ENCODE assay signal across 1 cellular context in the genomic region with DNA sequence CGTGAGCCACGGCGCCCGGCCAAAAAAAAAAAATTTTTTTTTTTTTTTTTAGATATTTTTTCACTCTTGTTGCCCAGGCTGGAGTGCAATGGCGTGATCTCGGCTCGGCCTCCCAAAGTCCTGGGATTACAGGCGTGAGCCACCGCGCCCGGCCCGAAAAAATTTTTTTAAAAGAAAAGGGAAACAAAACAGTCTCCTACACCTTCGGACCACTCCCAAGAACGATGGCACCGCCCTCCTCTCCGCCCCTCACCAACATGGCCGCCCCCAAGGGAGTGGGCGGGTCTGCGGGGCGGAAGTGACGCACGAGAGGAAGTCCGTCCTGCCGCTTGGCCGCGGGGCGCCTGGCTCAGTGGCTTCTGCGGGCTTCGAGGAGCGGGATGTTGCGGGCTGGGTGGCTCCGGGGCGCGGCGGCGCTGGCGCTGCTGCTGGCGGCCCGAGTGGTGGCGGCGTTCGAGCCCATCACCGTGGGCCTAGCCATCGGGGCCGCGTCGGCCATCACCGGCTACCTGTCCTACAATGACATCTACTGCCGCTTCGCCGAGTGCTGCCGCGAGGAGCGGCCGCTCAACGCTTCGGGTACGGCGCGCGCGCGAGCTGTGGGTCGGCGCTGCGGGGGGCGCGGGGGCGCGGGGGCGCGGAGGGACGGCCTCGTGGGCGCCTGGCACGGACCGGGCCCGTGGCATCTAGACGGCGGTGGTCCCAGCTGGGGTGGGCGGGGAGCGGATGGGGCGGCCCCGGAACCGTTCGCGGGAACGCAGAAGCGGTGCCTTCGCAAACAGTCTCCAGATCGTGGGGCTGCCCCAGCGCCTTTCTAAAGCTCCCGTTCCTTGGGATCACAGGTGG.
TF ChIP-seq lines count a peak whose summit lies in the region.

A gene with protein sequence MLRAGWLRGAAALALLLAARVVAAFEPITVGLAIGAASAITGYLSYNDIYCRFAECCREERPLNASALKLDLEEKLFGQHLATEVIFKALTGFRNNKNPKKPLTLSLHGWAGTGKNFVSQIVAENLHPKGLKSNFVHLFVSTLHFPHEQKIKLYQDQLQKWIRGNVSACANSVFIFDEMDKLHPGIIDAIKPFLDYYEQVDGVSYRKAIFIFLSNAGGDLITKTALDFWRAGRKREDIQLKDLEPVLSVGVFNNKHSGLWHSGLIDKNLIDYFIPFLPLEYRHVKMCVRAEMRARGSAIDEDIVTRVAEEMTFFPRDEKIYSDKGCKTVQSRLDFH (plus strand): TSS at position 352 of the 846 bp plus-strand sequence. CDS start 29 bp downstream, at position 381.

TF ChIP-seq in HepG2, 621 proteins besides CTCF, POLR2A, EP300 and RAD21 (continued from another document and continues in another):
- TF ChIP-seq, protein P1, sequence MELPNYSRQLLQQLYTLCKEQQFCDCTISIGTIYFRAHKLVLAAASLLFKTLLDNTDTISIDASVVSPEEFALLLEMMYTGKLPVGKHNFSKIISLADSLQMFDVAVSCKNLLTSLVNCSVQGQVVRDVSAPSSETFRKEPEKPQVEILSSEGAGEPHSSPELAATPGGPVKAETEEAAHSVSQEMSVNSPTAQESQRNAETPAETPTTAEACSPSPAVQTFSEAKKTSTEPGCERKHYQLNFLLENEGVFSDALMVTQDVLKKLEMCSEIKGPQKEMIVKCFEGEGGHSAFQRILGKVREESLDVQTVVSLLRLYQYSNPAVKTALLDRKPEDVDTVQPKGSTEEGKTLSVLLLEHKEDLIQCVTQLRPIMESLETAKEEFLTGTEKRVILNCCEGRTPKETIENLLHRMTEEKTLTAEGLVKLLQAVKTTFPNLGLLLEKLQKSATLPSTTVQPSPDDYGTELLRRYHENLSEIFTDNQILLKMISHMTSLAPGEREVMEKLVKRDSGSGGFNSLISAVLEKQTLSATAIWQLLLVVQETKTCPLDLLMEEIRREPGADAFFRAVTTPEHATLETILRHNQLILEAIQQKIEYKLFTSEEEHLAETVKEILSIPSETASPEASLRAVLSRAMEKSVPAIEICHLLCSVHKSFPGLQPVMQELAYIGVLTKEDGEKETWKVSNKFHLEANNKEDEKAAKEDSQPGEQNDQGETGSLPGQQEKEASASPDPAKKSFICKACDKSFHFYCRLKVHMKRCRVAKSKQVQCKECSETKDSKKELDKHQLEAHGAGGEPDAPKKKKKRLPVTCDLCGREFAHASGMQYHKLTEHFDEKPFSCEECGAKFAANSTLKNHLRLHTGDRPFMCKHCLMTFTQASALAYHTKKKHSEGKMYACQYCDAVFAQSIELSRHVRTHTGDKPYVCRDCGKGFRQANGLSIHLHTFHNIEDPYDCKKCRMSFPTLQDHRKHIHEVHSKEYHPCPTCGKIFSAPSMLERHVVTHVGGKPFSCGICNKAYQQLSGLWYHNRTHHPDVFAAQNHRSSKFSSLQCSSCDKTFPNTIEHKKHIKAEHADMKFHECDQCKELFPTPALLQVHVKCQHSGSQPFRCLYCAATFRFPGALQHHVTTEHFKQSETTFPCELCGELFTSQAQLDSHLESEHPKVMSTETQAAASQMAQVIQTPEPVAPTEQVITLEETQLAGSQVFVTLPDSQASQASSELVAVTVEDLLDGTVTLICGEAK (IDR thresholded peaks at IDR 0.05) = peak; percentile 44
- TF ChIP-seq, protein P1 (CRISPR knock-in tag; IDR thresholded peaks at IDR 0.05) = 0 out of 2 replicates have a peak, but pooled peaks have one; percentile 64
- TF ChIP-seq, protein P2, sequence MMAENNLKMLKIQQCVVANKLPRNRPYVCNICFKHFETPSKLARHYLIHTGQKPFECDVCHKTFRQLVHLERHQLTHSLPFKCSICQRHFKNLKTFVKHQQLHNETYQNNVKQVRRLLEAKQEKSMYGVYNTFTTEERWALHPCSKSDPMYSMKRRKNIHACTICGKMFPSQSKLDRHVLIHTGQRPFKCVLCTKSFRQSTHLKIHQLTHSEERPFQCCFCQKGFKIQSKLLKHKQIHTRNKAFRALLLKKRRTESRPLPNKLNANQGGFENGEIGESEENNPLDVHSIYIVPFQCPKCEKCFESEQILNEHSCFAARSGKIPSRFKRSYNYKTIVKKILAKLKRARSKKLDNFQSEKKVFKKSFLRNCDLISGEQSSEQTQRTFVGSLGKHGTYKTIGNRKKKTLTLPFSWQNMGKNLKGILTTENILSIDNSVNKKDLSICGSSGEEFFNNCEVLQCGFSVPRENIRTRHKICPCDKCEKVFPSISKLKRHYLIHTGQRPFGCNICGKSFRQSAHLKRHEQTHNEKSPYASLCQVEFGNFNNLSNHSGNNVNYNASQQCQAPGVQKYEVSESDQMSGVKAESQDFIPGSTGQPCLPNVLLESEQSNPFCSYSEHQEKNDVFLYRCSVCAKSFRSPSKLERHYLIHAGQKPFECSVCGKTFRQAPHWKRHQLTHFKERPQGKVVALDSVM (CRISPR knock-in tag; IDR thresholded peaks at IDR 0.05) = 0 out of 2 replicates have a peak, but pooled peaks have one; percentile 35
- TF ChIP-seq SAP130 (CRISPR knock-in tag; IDR thresholded peaks at IDR 0.05; ENCODE audit: low read depth) (peak; percentile 89), NAIF1 (CRISPR knock-in tag; IDR thresholded peaks at IDR 0.05; ENCODE audit: borderline replicate concordance) (no peak), TOE1 (CRISPR knock-in tag; IDR thresholded peaks at IDR 0.05) (no peak; the same call in 1 of the 2 replicates), MBNL3 (CRISPR knock-in tag; conservative IDR thresholded peaks at IDR 0.05) (no peak), ZNF3 (CRISPR knock-in tag; IDR thresholded peaks at IDR 0.05) (no peak), HDAC1 (CRISPR knock-in tag; IDR thresholded peaks at IDR 0.05) (peak; percentile 87), ZNF333 (CRISPR knock-in tag; IDR thresholded peaks at IDR 0.05; ENCODE audit: borderline replicate concordance) (no peak), TOPORS (CRISPR knock-in tag; IDR thresholded peaks at IDR 0.05) (no peak), CHCHD3 (CRISPR knock-in tag; IDR thresholded peaks at IDR 0.05) (no peak), KLF15 (CRISPR knock-in tag; IDR thresholded peaks at IDR 0.05; ENCODE audit: borderline replicate concordance) (no peak), NFYB (CRISPR knock-in tag; IDR thresholded peaks at IDR 0.05) (0 out of 2 replicates have a peak, but pooled peaks have one; percentile 11), ZKSCAN8 (CRISPR knock-in tag; IDR thresholded peaks at IDR 0.05; ENCODE audit: borderline replicate concordance) (0 out of 2 replicates have a peak, but pooled peaks have one; percentile 47), YEATS4 (CRISPR knock-in tag; IDR thresholded peaks at IDR 0.05; ENCODE audit: borderline replicate concordance) (peak; percentile 79; the same call in 1 of the 2 replicates), CBFB (CRISPR knock-in tag; IDR thresholded peaks at IDR 0.05) (0 out of 2 replicates have a peak, but pooled peaks have one; percentile 22), NCOA2 (CRISPR knock-in tag; IDR thresholded peaks at IDR 0.05) (no peak), ZNF614 (CRISPR knock-in tag; IDR thresholded peaks at IDR 0.05; ENCODE audit: borderline replicate concordance) (peak; percentile 60; the same call in 1 of the 2 replicates), ZFY (CRISPR knock-in tag; IDR thresholded peaks at IDR 0.05) (peak; percentile 84), HOXD1 (CRISPR knock-in tag; IDR thresholded peaks at IDR 0.05) (no peak), MEIS1 (CRISPR knock-in tag; IDR thresholded peaks at IDR 0.05; ENCODE audit: borderline replicate concordance) (no peak), ZNF20 (CRISPR knock-in tag; IDR thresholded peaks at IDR 0.05) (no peak), ZNF549 (CRISPR knock-in tag; IDR thresholded peaks at IDR 0.05) (no peak), MLLT10 (CRISPR knock-in tag; IDR thresholded peaks at IDR 0.05) (no peak), ZNF749 (CRISPR knock-in tag; IDR thresholded peaks at IDR 0.05; ENCODE audit: borderline replicate concordance) (peak; percentile 44; the same call in 1 of the 2 replicates), JDP2 (CRISPR knock-in tag; IDR thresholded peaks at IDR 0.05; ENCODE audit: borderline replicate concordance) (no peak), RARG (CRISPR knock-in tag; IDR thresholded peaks at IDR 0.05; ENCODE audit: low read depth) (no peak), ZNF780A (CRISPR knock-in tag; IDR thresholded peaks at IDR 0.05) (no peak), ZNF317 (CRISPR knock-in tag; IDR thresholded peaks at IDR 0.05) (no peak), ZZZ3 (CRISPR knock-in tag; IDR thresholded peaks at IDR 0.05; ENCODE audit: borderline replicate concordance) (no peak), ZNF850 (CRISPR knock-in tag; conservative IDR thresholded peaks at IDR 0.05) (no peak), KMT2B (CRISPR knock-in tag; IDR thresholded peaks at IDR 0.05) (peak; percentile 46; the same call in 1 of the 2 replicates), ZNF883 (CRISPR knock-in tag; IDR thresholded peaks at IDR 0.05; ENCODE audit: not compliant biosample characterization) (peak; percentile 61), BRCA1 (CRISPR knock-in tag; IDR thresholded peaks at IDR 0.05) (0 out of 2 replicates have a peak, but pooled peaks have one; percentile 60), HDAC6 (IDR thresholded peaks at IDR 0.05; ENCODE audit: low read depth, low read length) (no peak), ZBTB7B (CRISPR knock-in tag; IDR thresholded peaks at IDR 0.05) (0 out of 2 replicates have a peak, but pooled peaks have one; percentile 29), ZNF34 (CRISPR knock-in tag; IDR thresholded peaks at IDR 0.05; ENCODE audit: borderline replicate concordance) (no peak), SP140L (CRISPR knock-in tag; IDR thresholded peaks at IDR 0.05; ENCODE audit: borderline replicate concordance) (no peak), MED1 (CRISPR knock-in tag; IDR thresholded peaks at IDR 0.05) (peak; percentile 54)
- TF ChIP-seq, protein P3, sequence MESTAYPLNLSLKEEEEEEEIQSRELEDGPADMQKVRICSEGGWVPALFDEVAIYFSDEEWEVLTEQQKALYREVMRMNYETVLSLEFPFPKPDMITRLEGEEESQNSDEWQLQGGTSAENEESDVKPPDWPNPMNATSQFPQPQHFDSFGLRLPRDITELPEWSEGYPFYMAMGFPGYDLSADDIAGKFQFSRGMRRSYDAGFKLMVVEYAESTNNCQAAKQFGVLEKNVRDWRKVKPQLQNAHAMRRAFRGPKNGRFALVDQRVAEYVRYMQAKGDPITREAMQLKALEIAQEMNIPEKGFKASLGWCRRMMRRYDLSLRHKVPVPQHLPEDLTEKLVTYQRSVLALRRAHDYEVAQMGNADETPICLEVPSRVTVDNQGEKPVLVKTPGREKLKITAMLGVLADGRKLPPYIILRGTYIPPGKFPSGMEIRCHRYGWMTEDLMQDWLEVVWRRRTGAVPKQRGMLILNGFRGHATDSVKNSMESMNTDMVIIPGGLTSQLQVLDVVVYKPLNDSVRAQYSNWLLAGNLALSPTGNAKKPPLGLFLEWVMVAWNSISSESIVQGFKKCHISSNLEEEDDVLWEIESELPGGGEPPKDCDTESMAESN (CRISPR knock-in tag; conservative IDR thresholded peaks at IDR 0.05) = no peak
- TF ChIP-seq, protein P4, sequence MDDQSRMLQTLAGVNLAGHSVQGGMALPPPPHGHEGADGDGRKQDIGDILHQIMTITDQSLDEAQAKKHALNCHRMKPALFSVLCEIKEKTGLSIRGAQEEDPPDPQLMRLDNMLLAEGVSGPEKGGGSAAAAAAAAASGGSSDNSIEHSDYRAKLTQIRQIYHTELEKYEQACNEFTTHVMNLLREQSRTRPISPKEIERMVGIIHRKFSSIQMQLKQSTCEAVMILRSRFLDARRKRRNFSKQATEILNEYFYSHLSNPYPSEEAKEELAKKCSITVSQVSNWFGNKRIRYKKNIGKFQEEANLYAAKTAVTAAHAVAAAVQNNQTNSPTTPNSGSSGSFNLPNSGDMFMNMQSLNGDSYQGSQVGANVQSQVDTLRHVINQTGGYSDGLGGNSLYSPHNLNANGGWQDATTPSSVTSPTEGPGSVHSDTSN (CRISPR knock-in tag; IDR thresholded peaks at IDR 0.05; ENCODE audit: borderline replicate concordance) = no peak
- TF ChIP-seq, protein P5, sequence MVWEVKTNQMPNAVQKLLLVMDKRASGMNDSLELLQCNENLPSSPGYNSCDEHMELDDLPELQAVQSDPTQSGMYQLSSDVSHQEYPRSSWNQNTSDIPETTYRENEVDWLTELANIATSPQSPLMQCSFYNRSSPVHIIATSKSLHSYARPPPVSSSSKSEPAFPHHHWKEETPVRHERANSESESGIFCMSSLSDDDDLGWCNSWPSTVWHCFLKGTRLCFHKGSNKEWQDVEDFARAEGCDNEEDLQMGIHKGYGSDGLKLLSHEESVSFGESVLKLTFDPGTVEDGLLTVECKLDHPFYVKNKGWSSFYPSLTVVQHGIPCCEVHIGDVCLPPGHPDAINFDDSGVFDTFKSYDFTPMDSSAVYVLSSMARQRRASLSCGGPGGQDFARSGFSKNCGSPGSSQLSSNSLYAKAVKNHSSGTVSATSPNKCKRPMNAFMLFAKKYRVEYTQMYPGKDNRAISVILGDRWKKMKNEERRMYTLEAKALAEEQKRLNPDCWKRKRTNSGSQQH (CRISPR knock-in tag; IDR thresholded peaks at IDR 0.05; ENCODE audit: low read depth) = peak; percentile 66; the same call in 1 of the 2 replicates
- TF ChIP-seq, protein P6, sequence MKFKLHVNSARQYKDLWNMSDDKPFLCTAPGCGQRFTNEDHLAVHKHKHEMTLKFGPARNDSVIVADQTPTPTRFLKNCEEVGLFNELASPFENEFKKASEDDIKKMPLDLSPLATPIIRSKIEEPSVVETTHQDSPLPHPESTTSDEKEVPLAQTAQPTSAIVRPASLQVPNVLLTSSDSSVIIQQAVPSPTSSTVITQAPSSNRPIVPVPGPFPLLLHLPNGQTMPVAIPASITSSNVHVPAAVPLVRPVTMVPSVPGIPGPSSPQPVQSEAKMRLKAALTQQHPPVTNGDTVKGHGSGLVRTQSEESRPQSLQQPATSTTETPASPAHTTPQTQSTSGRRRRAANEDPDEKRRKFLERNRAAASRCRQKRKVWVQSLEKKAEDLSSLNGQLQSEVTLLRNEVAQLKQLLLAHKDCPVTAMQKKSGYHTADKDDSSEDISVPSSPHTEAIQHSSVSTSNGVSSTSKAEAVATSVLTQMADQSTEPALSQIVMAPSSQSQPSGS (CRISPR knock-in tag; IDR thresholded peaks at IDR 0.05) = peak; percentile 53; the same call in 1 of the 2 replicates
